In the genomic region with DNA sequence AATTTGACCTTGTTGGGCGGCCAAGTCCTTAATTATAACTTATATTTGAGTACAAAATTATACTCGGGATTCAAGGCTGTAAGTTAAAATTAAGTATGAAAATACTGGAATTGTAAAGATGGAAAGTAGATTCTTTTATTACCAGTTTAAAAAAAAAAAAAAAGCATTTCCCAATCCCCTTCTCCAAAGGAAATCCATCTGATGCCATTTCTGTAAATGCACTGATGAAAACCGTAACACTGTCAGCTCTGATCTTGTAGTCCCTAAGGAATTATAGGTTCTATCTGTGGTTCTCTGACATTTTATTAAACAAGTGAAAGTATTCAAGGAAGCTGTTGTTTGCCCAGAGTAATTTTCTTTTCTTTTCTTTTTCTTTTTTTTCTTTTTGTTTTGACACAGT, we compare ENCODE assay signal across 9 cellular contexts. TPM values are rescaled to one million over a fixed set of nuclear protein-coding genes. Genes with fewer than 3 reads are reported as not detected.
DNase-seq lines count a peak whose midpoint lies in the region; ATAC-seq lines count a peak whose summit lies in the region.
"Had no signal": no experiment of that assay in that cellular context is flagged by ENCODE, and none has a peak within 500 bp of the region (broad histone marks: within the 10 kb centered on the region; RNA-seq: fewer than 3 reads in every experiment).

No MANE protein-coding gene starts in this region.

- peaks cover 15% of the 10 kb centered on the region for H3K4me1 Mint-ChIP-seq in activated CD8-positive, alpha-beta T cell treated with anti-CD3 and anti-CD28 coated beads, Interleukin-2, amount 10 ng/mL, durations not matched to agents 7 days and 5 days (ENCODE audit: low read depth)
- peaks cover 17% of the 10 kb centered on the region for H3K4me1 Mint-ChIP-seq in stimulated activated naive CD8-positive, alpha-beta T cell treated with anti-CD3 and anti-CD28 coated beads, Interleukin-15, amount 100 ng/mL, for 72 hours

- DNase-seq in NCI-H2171 treated with DMSO at 0.1 percent for 48 hours (lab: John Stamatoyannopoulos, UW) (peak; percentile 44), NCI-H2171 (lab: John Stamatoyannopoulos, UW) (no peak), LoVo (ENCODE audit: low spot score) (no peak), NCI-H748 (lab: John Stamatoyannopoulos, UW; ENCODE audit: unreplicated experiment) (no peak)
- no peak for DNase-seq in activated CD8-positive, alpha-beta T cell treated with anti-CD3 and anti-CD28 coated beads, Interleukin-2, amount 10 ng/mL, durations not matched to agents 7 days and 5 days
- no peak for DNase-seq in stimulated activated naive CD8-positive, alpha-beta T cell treated with anti-CD3 and anti-CD28 coated beads, Interleukin-15, amount 100 ng/mL, for 72 hours
- DNase-seq in central memory CD4-positive, alpha-beta T cell: no peak

- no peak overlapping the region for H3K27ac Mint-ChIP-seq in activated CD8-positive, alpha-beta T cell treated with anti-CD3 and anti-CD28 coated beads, Interleukin-2, amount 10 ng/mL, durations not matched to agents 7 days and 5 days
- no peak overlapping the region for H3K27ac Mint-ChIP-seq in stimulated activated naive CD8-positive, alpha-beta T cell treated with anti-CD3 and anti-CD28 coated beads, Interleukin-15, amount 100 ng/mL, for 72 hours

- peak overlapping the region; percentile 74 for H3K9ac ChIP-seq in iPS-18a (ENCODE audit: low read length)

- ATAC-seq in activated CD8-positive, alpha-beta T cell treated with anti-CD3 and anti-CD28 coated beads, Interleukin-2, amount 10 ng/mL, durations not matched to agents 7 days and 5 days: no peak
- ATAC-seq in stimulated activated naive CD8-positive, alpha-beta T cell treated with anti-CD3 and anti-CD28 coated beads, Interleukin-15, amount 100 ng/mL, for 72 hours: no peak

- peaks cover 22% of the 10 kb centered on the region for H3K27me3 Mint-ChIP-seq in activated CD8-positive, alpha-beta T cell treated with anti-CD3 and anti-CD28 coated beads, Interleukin-2, amount 10 ng/mL, durations not matched to agents 7 days and 5 days (ENCODE audit: low read depth)
- H3K27me3 Mint-ChIP-seq in stimulated activated naive CD8-positive, alpha-beta T cell treated with anti-CD3 and anti-CD28 coated beads, Interleukin-15, amount 100 ng/mL, for 72 hours: peaks cover 13% of the 10 kb centered on the region

- H3K36me3 Mint-ChIP-seq in activated CD8-positive, alpha-beta T cell treated with anti-CD3 and anti-CD28 coated beads, Interleukin-2, amount 10 ng/mL, durations not matched to agents 7 days and 5 days (ENCODE audit: low read depth): no peaks in the 10 kb centered on the region

- no peaks in the 10 kb centered on the region for H3K9me3 Mint-ChIP-seq in activated CD8-positive, alpha-beta T cell treated with anti-CD3 and anti-CD28 coated beads, Interleukin-2, amount 10 ng/mL, durations not matched to agents 7 days and 5 days (ENCODE audit: insufficient read depth)
- H3K9me3 Mint-ChIP-seq in stimulated activated naive CD8-positive, alpha-beta T cell treated with anti-CD3 and anti-CD28 coated beads, Interleukin-15, amount 100 ng/mL, for 72 hours: no peaks in the 10 kb centered on the region

- H3K36me3 ChIP-seq in iPS-18a (ENCODE audit: control insufficient read depth, low read depth, low read length): no peaks in the 10 kb centered on the region

- no peak overlapping the region for H3K27ac ChIP-seq in iPS-18a (ENCODE audit: low read length)
- H3K27ac ChIP-seq: C4-2B had no signal

- no peaks in the 10 kb centered on the region for H3K9me3 ChIP-seq in iPS-18a (ENCODE audit: control insufficient read depth, low read depth, low read length)

- CTCF ChIA-PET in activated CD8-positive, alpha-beta T cell treated with anti-CD3 and anti-CD28 coated beads, Interleukin-2, amount 10 ng/mL, durations not matched to agents 7 days and 5 days (lab: Charles Lee): interaction anchor here (1.4 kb wide), 1 partner anchor 9 kb away, joined by 3 read pairs; no protein-coding TSS in a partner anchor

- no peaks in the 10 kb centered on the region for H3K27me3 ChIP-seq in iPS-18a (ENCODE audit: control insufficient read depth, insufficient read depth, low read length)

- POLR2A ChIA-PET in activated CD8-positive, alpha-beta T cell treated with anti-CD3 and anti-CD28 coated beads, Interleukin-2, amount 10 ng/mL, durations not matched to agents 7 days and 5 days (lab: Charles Lee): no interaction called here

- H3K4me1 ChIP-seq in iPS-18a (ENCODE audit: control insufficient read depth, low read depth, low read length): no peaks in the 10 kb centered on the region

- H3K4me3 ChIP-seq in iPS-18a (ENCODE audit: low read length): peak overlapping the region; percentile 37

- peak overlapping the region; percentile 43 for H3K4me3 Mint-ChIP-seq in activated CD8-positive, alpha-beta T cell treated with anti-CD3 and anti-CD28 coated beads, Interleukin-2, amount 10 ng/mL, durations not matched to agents 7 days and 5 days
- H3K4me3 Mint-ChIP-seq in stimulated activated naive CD8-positive, alpha-beta T cell treated with anti-CD3 and anti-CD28 coated beads, Interleukin-15, amount 100 ng/mL, for 72 hours: peak overlapping the region; percentile 41 to 42

RNA-seq across cellular contexts. Expression of a gene that starts 41.6 kb away (rescaled TPM):
- total RNA-seq in activated CD8-positive, alpha-beta T cell treated with anti-CD3 and anti-CD28 coated beads, Interleukin-2, amount 10 ng/mL, durations not matched to agents 7 days and 5 days: 10 to 100 TPM; 10.4 TPM

RNA-seq across cellular contexts. Expression of a gene that starts 52.0 kb away (rescaled TPM):
- total RNA-seq in activated CD8-positive, alpha-beta T cell treated with anti-CD3 and anti-CD28 coated beads, Interleukin-2, amount 10 ng/mL, durations not matched to agents 7 days and 5 days: 10 to 100 TPM; 48.5 to 50.7 TPM
